Comparison of ENCODE assay signal across 12 cellular contexts in genomic region chr3:171875923-171876412, GRCh38. TPM values are rescaled to one million over a fixed set of nuclear protein-coding genes. Genes with fewer than 3 reads are reported as not detected.
DNase-seq lines count a peak whose midpoint lies in the region; ATAC-seq and TF ChIP-seq lines count a peak whose summit lies in the region.
"Had no signal": no experiment of that assay in that cellular context is flagged by ENCODE, and none has a peak within 500 bp of the region (broad histone marks: within the 10 kb centered on the region; RNA-seq: fewer than 3 reads in every experiment).

No MANE protein-coding gene starts in this region.

- peak; percentile 50 for DNase-seq in ACHN
- peak; percentile 44 for DNase-seq in MG63
- no peak for DNase-seq in chondrocyte (ENCODE audit: low spot score)
- DNase-seq in mucosa of descending colon, result no peak
- DNase-seq in SHP77 (lab: John Stamatoyannopoulos, UW), result no peak
- no peak for DNase-seq in NCI-H526 (lab: John Stamatoyannopoulos, UW)
- DNase-seq in NCI-H774 (lab: John Stamatoyannopoulos, UW), result no peak
- DNase-seq: CD4-positive, CD25-positive, alpha-beta regulatory T cell; cerebellar nuclear complex; NCI-H1417 had no signal

- no peaks in the 10 kb centered on the region for H3K4me1 ChIP-seq in mucosa of descending colon (ENCODE audit: low read depth)

- H3K4me1 Mint-ChIP-seq in chondrocyte (ENCODE audit: low read depth), result peaks cover 72% of the 10 kb centered on the region
- H3K4me1 Mint-ChIP-seq: CD4-positive, CD25-positive, alpha-beta regulatory T cell had no signal

- TF ChIP-seq CTCF in chondrocyte (IDR thresholded peaks at IDR 0.05), result peak; percentile 35
- TF ChIP-seq CTCF in mucosa of descending colon (IDR thresholded peaks at IDR 0.05), result no peak

- H3K9me3 ChIP-seq in MG63 (no peaks in the 10 kb centered on the region), mucosa of descending colon (no peaks in the 10 kb centered on the region)

- peak; percentile 49 for ATAC-seq in mucosa of descending colon
- ATAC-seq in GM21529 (IDR thresholded peaks at IDR 0.05; ENCODE audit: unreplicated experiment), result no peak

- H3K27me3 ChIP-seq in MG63, result no peaks in the 10 kb centered on the region

- no peaks in the 10 kb centered on the region for H3K27me3 Mint-ChIP-seq in chondrocyte (ENCODE audit: low read depth)

- H3K27ac Mint-ChIP-seq in chondrocyte (ENCODE audit: unreplicated experiment), result peak overlapping the region; percentile 96
- H3K27ac Mint-ChIP-seq: CD4-positive, CD25-positive, alpha-beta regulatory T cell had no signal

- in situ Hi-C loops in ACHN (cut with HindIII; ENCODE audit: low pct_ligation_motif_present, low pct_unique_long_range_greater_than_20kb, low sequenced_read_pairs), result no loop called here

- H3K4me3 Mint-ChIP-seq in chondrocyte (ENCODE audit: unreplicated experiment), result peak overlapping the region; percentile 34
- H3K4me3 Mint-ChIP-seq: CD4-positive, CD25-positive, alpha-beta regulatory T cell had no signal

- no peaks in the 10 kb centered on the region for H3K36me3 Mint-ChIP-seq in chondrocyte (ENCODE audit: low read depth)
- H3K36me3 Mint-ChIP-seq: CD4-positive, CD25-positive, alpha-beta regulatory T cell had no signal

- no peaks in the 10 kb centered on the region for H3K9me3 Mint-ChIP-seq in chondrocyte (ENCODE audit: low read depth)
- H3K9me3 Mint-ChIP-seq: CD4-positive, CD25-positive, alpha-beta regulatory T cell had no signal

- no peak overlapping the region for H3K4me3 ChIP-seq in MG63
- H3K4me3 ChIP-seq in mucosa of descending colon, result no peak overlapping the region

- intact Hi-C loops in mucosa of descending colon (cut with DNase I, micrococcal nuclease), result no loop called here

- H3K36me3 ChIP-seq in MG63 (no peaks in the 10 kb centered on the region), mucosa of descending colon (ENCODE audit: low read depth) (no peaks in the 10 kb centered on the region)

RNA-seq across cellular contexts. Expression of gene TMEM212, which starts 32.8 kb away (rescaled TPM):
- total RNA-seq in MG63 (2014; rRNA removed; shearing (Covaris generic); ENCODE audit: low replicate concordance), result not detected in 2 replicates
- total RNA-seq in chondrocyte (not detected in 3 replicates), mucosa of descending colon (not detected)
- total RNA-seq: CD4-positive, CD25-positive, alpha-beta regulatory T cell; pulmonary artery endothelial cell had no signal

Comparison
In these comparisons a context has a peak if more than half of its experiments do, and no peak if none do; other contexts are left out.
1. DNase-seq: peak in ACHN (single experiment) and MG63 (single experiment); none in chondrocyte (single experiment), mucosa of descending colon (0 of 3), SHP77 (0 of 2), NCI-H526 (0 of 2) and NCI-H774 (single experiment).